8 cellular contexts compared by ENCODE assay signal in genomic region chr2:54725343-54726099, GRCh38. TPM values are rescaled to one million over a fixed set of nuclear protein-coding genes. Genes with fewer than 3 reads are reported as not detected.
DNase-seq lines count a peak whose midpoint lies in the region; ATAC-seq and TF ChIP-seq lines count a peak whose summit lies in the region.

No MANE protein-coding gene starts in this region.

- 43% methylated on average over 7 of the region's 8 CpGs for WGBS in HUES64

- H3K9ac ChIP-seq in HUES64 (ENCODE audit: low read depth, low read length): no peak overlapping the region; the same call in 1 of the 2 replicates

- H3K9me3 ChIP-seq in CD8-positive, alpha-beta T cell (ENCODE audit: low read length): no peaks in the 10 kb centered on the region
- H3K9me3 ChIP-seq in HUES64 (ENCODE audit: insufficient read depth, low read depth, low read length): no peaks in the 10 kb centered on the region
- no peaks in the 10 kb centered on the region for H3K9me3 ChIP-seq in neuron (ENCODE audit: low read length)

- CTCF ChIA-PET in CD8-positive, alpha-beta T cell (lab: Charles Lee): no interaction called here

- H3K27me3 ChIP-seq in CD8-positive, alpha-beta T cell (ENCODE audit: insufficient read depth, low read length): no peaks in the 10 kb centered on the region
- peaks cover 77% of the 10 kb centered on the region for H3K27me3 ChIP-seq in HUES64 (ENCODE audit: insufficient read depth, low read length)
- peaks cover 40% of the 10 kb centered on the region for H3K27me3 ChIP-seq in neuron (ENCODE audit: insufficient read depth, low read length)

- H3K4me1 Mint-ChIP-seq in CD8-positive, alpha-beta T cell (ENCODE audit: low read depth): peaks cover 17% of the 10 kb centered on the region

- ATAC-seq in CD8-positive, alpha-beta T cell: no peak
- ATAC-seq in GM18868 (IDR thresholded peaks at IDR 0.05; ENCODE audit: unreplicated experiment): no peak

- peak overlapping the region; percentile 99 for H2AFZ ChIP-seq in neuron (ENCODE audit: low read depth, low read length)

- DNase-seq in CD8-positive, alpha-beta T cell: no peak
- peak; percentile 13 for DNase-seq in cerebellum (ENCODE audit: low spot score)
- DNase-seq in DMS114 treated with DMSO at 0.1 percent for 48 hours (lab: John Stamatoyannopoulos, UW; ENCODE audit: unreplicated experiment): no peak
- DNase-seq in OCI-M1 (lab: John Stamatoyannopoulos, UW): no peak
- DNase-seq in NOMO-1 (lab: John Stamatoyannopoulos, UW; ENCODE audit: unreplicated experiment in 2 of 2): no peak

- intact Hi-C loops in CD8-positive, alpha-beta T cell (cut with DNase I, micrococcal nuclease): loop anchor here (2.0 to 10.0 kb wide), 6 partner anchors 113 to 969 kb away; partner anchors contain the start of genes PNPT1 (in 2 of the 2), CFAP36 (in 1 of the 2) and PSME4 (in 1 of the 2)

- no peak overlapping the region for H3K27ac Mint-ChIP-seq in CD8-positive, alpha-beta T cell

- H3K36me3 ChIP-seq in CD8-positive, alpha-beta T cell (ENCODE audit: insufficient read depth, low read length): no peaks in the 10 kb centered on the region
- no peaks in the 10 kb centered on the region for H3K36me3 ChIP-seq in HUES64 (ENCODE audit: insufficient read depth, low read length)
- no peaks in the 10 kb centered on the region for H3K36me3 ChIP-seq in neuron (ENCODE audit: insufficient read depth, low read length)

- H3K4me3 Mint-ChIP-seq in CD8-positive, alpha-beta T cell: peak overlapping the region; percentile 83

- H3K36me3 Mint-ChIP-seq in CD8-positive, alpha-beta T cell: peaks cover 6% of the 10 kb centered on the region

- peaks cover 35% of the 10 kb centered on the region for H3K27me3 Mint-ChIP-seq in CD8-positive, alpha-beta T cell (ENCODE audit: low read depth)

- POLR2A ChIA-PET in CD8-positive, alpha-beta T cell (lab: Charles Lee): interaction anchor here (0.7 kb wide), 1 partner anchor 16 kb away, joined by 3 read pairs; no protein-coding TSS in a partner anchor

- no peak overlapping the region for H3K27ac ChIP-seq in CD8-positive, alpha-beta T cell (ENCODE audit: low read depth, low read length)
- no peak overlapping the region for H3K27ac ChIP-seq in HUES64 (ENCODE audit: low read depth, low read length)

- no peak for TF ChIP-seq CTCF in CD8-positive, alpha-beta T cell (IDR thresholded peaks at IDR 0.05)

- no peak overlapping the region for H3K4me3 ChIP-seq in CD8-positive, alpha-beta T cell (ENCODE audit: low read depth, low read length)
- peak overlapping the region; percentile 97 for H3K4me3 ChIP-seq in HUES64 (ENCODE audit: low read length)
- peak overlapping the region; percentile 93 for H3K4me3 ChIP-seq in neuron (ENCODE audit: low read length)

- H3K4me1 ChIP-seq in CD8-positive, alpha-beta T cell (ENCODE audit: insufficient read depth, low read length): peaks cover 12% of the 10 kb centered on the region
- H3K4me1 ChIP-seq in HUES64 (ENCODE audit: insufficient read depth, low read length) (peaks cover 4% of the 10 kb centered on the region), neuron (ENCODE audit: insufficient read depth, low read length) (peaks cover 13% of the 10 kb centered on the region)

- no peaks in the 10 kb centered on the region for H3K9me3 Mint-ChIP-seq in CD8-positive, alpha-beta T cell

RNA-seq across cellular contexts. Expression of gene EML6, which starts 2.1 kb away (rescaled TPM):
- total RNA-seq in CD8-positive, alpha-beta T cell: under 1 TPM; 0.35 to 0.81 TPM
- polyA plus RNA-seq in HUES64 (2013, experiment 1 of 2): 0.30 TPM
- 1.2 TPM for polyA plus RNA-seq in HUES64 (2013, experiment 2 of 2)
- total RNA-seq in cerebellum: 23.0 TPM

Comparison
In these comparisons a context has a peak if more than half of its experiments do, and no peak if none do; other contexts are left out.
1. RNA of gene EML6, which starts 2.1 kb away (total RNA-seq): 23.0 TPM in cerebellum (single experiment); 0.35 to 0.81 TPM in CD8-positive, alpha-beta T cell; every median in the first group is over 10 times any median in the second.